ENCODE assay signal across 1 cellular context in the genomic region with DNA sequence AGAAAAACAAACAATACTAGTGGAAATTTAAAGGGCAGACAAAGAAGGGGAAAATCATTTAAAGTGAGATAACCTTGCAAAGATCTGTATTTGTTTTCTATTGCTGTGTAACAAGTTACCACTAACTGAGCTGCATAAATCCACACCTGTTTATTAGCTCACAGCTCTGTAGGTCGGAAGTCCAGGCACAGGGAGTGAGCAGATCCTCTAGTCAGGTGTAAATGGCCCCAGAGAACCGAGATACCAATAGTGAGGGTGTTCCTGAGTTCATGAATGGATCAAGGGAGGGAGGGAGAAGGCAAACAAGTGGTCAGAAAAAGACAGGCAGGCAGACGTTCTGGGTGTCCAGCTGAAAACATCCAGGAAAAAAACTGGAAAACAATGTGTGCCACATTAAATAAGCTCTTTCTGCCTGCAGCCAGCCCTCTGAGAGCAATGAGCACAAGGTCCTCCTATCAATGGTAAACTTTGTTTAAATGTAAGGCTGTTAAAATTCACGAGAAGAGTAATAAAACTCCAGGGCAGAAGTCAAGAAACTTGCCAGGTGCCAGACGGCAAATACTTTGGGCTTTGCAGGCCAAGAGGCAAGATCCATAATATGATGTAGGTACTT.
TF ChIP-seq lines count a peak whose summit lies in the region.

No MANE protein-coding gene starts in this region.

TF ChIP-seq in GM23338, 12 proteins besides CTCF, POLR2A, EP300 and RAD21 (continued from another document):
- TF ChIP-seq, protein P1, sequence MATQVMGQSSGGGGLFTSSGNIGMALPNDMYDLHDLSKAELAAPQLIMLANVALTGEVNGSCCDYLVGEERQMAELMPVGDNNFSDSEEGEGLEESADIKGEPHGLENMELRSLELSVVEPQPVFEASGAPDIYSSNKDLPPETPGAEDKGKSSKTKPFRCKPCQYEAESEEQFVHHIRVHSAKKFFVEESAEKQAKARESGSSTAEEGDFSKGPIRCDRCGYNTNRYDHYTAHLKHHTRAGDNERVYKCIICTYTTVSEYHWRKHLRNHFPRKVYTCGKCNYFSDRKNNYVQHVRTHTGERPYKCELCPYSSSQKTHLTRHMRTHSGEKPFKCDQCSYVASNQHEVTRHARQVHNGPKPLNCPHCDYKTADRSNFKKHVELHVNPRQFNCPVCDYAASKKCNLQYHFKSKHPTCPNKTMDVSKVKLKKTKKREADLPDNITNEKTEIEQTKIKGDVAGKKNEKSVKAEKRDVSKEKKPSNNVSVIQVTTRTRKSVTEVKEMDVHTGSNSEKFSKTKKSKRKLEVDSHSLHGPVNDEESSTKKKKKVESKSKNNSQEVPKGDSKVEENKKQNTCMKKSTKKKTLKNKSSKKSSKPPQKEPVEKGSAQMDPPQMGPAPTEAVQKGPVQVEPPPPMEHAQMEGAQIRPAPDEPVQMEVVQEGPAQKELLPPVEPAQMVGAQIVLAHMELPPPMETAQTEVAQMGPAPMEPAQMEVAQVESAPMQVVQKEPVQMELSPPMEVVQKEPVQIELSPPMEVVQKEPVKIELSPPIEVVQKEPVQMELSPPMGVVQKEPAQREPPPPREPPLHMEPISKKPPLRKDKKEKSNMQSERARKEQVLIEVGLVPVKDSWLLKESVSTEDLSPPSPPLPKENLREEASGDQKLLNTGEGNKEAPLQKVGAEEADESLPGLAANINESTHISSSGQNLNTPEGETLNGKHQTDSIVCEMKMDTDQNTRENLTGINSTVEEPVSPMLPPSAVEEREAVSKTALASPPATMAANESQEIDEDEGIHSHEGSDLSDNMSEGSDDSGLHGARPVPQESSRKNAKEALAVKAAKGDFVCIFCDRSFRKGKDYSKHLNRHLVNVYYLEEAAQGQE (IDR thresholded peaks at IDR 0.05; ENCODE audit: unreplicated experiment): no peak
- TF ChIP-seq NANOG (IDR thresholded peaks at IDR 0.05; ENCODE audit: borderline replicate concordance) (no peak), CREB1 (CRISPR knock-in tag; IDR thresholded peaks at IDR 0.05; ENCODE audit: low read depth) (no peak)
- TF ChIP-seq, protein P2, sequence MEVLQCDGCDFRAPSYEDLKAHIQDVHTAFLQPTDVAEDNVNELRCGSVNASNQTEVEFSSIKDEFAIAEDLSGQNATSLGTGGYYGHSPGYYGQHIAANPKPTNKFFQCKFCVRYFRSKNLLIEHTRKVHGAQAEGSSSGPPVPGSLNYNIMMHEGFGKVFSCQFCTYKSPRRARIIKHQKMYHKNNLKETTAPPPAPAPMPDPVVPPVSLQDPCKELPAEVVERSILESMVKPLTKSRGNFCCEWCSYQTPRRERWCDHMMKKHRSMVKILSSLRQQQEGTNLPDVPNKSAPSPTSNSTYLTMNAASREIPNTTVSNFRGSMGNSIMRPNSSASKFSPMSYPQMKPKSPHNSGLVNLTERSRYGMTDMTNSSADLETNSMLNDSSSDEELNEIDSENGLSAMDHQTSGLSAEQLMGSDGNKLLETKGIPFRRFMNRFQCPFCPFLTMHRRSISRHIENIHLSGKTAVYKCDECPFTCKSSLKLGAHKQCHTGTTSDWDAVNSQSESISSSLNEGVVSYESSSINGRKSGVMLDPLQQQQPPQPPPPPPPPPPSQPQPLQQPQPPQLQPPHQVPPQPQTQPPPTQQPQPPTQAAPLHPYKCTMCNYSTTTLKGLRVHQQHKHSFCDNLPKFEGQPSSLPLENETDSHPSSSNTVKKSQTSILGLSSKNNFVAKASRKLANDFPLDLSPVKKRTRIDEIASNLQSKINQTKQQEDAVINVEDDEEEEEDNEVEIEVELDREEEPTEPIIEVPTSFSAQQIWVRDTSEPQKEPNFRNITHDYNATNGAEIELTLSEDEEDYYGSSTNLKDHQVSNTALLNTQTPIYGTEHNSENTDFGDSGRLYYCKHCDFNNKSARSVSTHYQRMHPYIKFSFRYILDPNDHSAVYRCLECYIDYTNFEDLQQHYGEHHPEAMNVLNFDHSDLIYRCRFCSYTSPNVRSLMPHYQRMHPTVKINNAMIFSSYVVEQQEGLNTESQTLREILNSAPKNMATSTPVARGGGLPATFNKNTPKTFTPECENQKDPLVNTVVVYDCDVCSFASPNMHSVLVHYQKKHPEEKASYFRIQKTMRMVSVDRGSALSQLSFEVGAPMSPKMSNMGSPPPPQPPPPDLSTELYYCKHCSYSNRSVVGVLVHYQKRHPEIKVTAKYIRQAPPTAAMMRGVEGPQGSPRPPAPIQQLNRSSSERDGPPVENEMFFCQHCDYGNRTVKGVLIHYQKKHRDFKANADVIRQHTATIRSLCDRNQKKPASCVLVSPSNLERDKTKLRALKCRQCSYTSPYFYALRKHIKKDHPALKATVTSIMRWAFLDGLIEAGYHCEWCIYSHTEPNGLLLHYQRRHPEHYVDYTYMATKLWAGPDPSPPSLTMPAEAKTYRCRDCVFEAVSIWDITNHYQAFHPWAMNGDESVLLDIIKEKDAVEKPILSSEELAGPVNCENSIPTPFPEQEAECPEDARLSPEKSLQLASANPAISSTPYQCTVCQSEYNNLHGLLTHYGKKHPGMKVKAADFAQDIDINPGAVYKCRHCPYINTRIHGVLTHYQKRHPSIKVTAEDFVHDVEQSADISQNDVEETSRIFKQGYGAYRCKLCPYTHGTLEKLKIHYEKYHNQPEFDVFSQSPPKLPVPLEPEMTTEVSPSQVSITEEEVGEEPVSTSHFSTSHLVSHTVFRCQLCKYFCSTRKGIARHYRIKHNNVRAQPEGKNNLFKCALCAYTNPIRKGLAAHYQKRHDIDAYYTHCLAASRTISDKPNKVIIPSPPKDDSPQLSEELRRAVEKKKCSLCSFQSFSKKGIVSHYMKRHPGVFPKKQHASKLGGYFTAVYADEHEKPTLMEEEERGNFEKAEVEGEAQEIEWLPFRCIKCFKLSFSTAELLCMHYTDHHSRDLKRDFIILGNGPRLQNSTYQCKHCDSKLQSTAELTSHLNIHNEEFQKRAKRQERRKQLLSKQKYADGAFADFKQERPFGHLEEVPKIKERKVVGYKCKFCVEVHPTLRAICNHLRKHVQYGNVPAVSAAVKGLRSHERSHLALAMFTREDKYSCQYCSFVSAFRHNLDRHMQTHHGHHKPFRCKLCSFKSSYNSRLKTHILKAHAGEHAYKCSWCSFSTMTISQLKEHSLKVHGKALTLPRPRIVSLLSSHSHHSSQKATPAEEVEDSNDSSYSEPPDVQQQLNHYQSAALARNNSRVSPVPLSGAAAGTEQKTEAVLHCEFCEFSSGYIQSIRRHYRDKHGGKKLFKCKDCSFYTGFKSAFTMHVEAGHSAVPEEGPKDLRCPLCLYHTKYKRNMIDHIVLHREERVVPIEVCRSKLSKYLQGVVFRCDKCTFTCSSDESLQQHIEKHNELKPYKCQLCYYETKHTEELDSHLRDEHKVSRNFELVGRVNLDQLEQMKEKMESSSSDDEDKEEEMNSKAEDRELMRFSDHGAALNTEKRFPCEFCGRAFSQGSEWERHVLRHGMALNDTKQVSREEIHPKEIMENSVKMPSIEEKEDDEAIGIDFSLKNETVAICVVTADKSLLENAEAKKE (CRISPR knock-in tag; IDR thresholded peaks at IDR 0.05): no peak
